Comparison of ENCODE assay signal across 31 cellular contexts in the genomic region with DNA sequence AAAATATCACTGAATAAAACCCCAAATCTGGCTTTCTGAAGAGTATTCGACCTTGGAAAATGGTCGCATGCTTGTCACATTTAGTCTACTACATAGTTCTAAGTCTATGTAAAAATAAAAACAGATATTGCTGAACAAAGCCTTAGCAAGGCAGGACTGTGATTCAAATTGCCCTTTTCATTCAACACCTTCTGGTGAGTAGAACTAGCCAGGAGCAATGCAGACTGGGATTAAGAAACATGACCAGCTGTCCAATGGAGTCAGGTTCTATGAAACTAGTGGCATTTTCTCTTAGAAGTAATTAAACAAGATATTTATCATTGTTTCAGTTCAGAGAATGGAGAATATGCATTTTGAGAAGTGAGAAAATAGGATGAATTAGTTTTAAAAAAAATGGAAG.
"Had no signal": no experiment of that assay in that cellular context is flagged by ENCODE, and none has a peak within 500 bp of the region (broad histone marks: within the 10 kb centered on the region; RNA-seq: fewer than 3 reads in every experiment).

No MANE protein-coding gene starts in this region.

- H3K9me3 Mint-ChIP-seq: memory B cell, nephron, neural progenitor cell, type B pancreatic cell had no signal

- H3K4me1 Mint-ChIP-seq: memory B cell; naive thymus-derived CD4-positive, alpha-beta T cell; stimulated activated effector memory CD8-positive, alpha-beta T cell treated with anti-CD3 and anti-CD28 coated beads, Interleukin-12 subunit alpha, Interleukin-12 subunit beta, amount 100 ng/mL, for 72 hours had no signal

- DNase-seq: colonic mucosa; effector CD8-positive, alpha-beta T cell; endodermal cell; foreskin fibroblast; gastrocnemius medialis; heart left ventricle; kidney; midbrain; naive thymus-derived CD4-positive, alpha-beta T cell; right lobe of liver; stimulated activated CD4-positive, alpha-beta T cell treated with anti-CD3 and anti-CD28 coated beads, Interleukin-12 subunit alpha, Interleukin-12 subunit beta, amount 100 ng/mL, for 4 hours; stimulated activated CD4-positive, alpha-beta T cell treated with anti-CD3 and anti-CD28 coated beads, Interleukin-1b, Interleukin-23, amount 100 ng/mL, for 48 hours; stimulated activated CD4-positive, alpha-beta T cell treated with anti-CD3 and anti-CD28 coated beads, Interleukin-4, amount 100 ng/mL, for 1 hour; stimulated activated naive CD8-positive, alpha-beta T cell treated with anti-CD3 and anti-CD28 coated beads, Interleukin-15, Interleukin-2, amounts not matched to agents 100 U/mL and 50 U/mL, for 24 hours; substantia nigra; testis; tibial artery had no signal

- H3K27me3 ChIP-seq: colonic mucosa, gastrocnemius medialis, heart left ventricle, hepatocyte, neural progenitor cell, right lobe of liver, testis, tibial artery had no signal

- H3K36me3 Mint-ChIP-seq: memory B cell; naive thymus-derived CD4-positive, alpha-beta T cell; neural progenitor cell; stimulated activated effector memory CD8-positive, alpha-beta T cell treated with anti-CD3 and anti-CD28 coated beads, Interleukin-12 subunit alpha, Interleukin-12 subunit beta, amount 100 ng/mL, for 72 hours; type B pancreatic cell had no signal

- H3K4me3 ChIP-seq: colonic mucosa, gastrocnemius medialis, heart left ventricle, hepatocyte, lung, neural progenitor cell, right lobe of liver, smooth muscle cell, testis, tibial artery had no signal

- H3K9me3 ChIP-seq: colonic mucosa, gastrocnemius medialis, heart left ventricle, right lobe of liver, testis, tibial artery had no signal

- H3K27ac ChIP-seq: colonic mucosa, epithelial cell of prostate, gastrocnemius medialis, heart left ventricle, hepatocyte, neural progenitor cell, parathyroid adenoma, right lobe of liver, testis, tibial artery had no signal

- ATAC-seq: esophagus mucosa; gastrocnemius medialis; heart left ventricle; left lobe of liver; naive thymus-derived CD4-positive, alpha-beta T cell; right lobe of liver; stimulated activated effector memory CD8-positive, alpha-beta T cell treated with anti-CD3 and anti-CD28 coated beads, Interleukin-12 subunit alpha, Interleukin-12 subunit beta, amount 100 ng/mL, for 72 hours; stimulated activated naive CD8-positive, alpha-beta T cell treated with anti-CD3 and anti-CD28 coated beads, Interleukin-15, Interleukin-2, amounts not matched to agents 100 U/mL and 50 U/mL, for 24 hours had no signal

- H3K27ac Mint-ChIP-seq: dendritic cell treated with granulocyte-macrophage colony-stimulating factor and Interleukin-4, amounts not matched to agents 40 ng/mL and 50 ng/mL, for 4 days; endodermal cell; memory B cell; naive thymus-derived CD4-positive, alpha-beta T cell; nephron; neural progenitor cell; progenitor cell of endocrine pancreas; stimulated activated effector memory CD8-positive, alpha-beta T cell treated with anti-CD3 and anti-CD28 coated beads, Interleukin-12 subunit alpha, Interleukin-12 subunit beta, amount 100 ng/mL, for 72 hours; type B pancreatic cell had no signal

- H3K36me3 ChIP-seq: colonic mucosa, gastrocnemius medialis, heart left ventricle, neural progenitor cell, right lobe of liver, tibial artery had no signal

- H3K4me3 Mint-ChIP-seq: dendritic cell treated with granulocyte-macrophage colony-stimulating factor and Interleukin-4, amounts not matched to agents 40 ng/mL and 50 ng/mL, for 4 days; endodermal cell; memory B cell; naive thymus-derived CD4-positive, alpha-beta T cell; nephron; neural progenitor cell; stimulated activated effector memory CD8-positive, alpha-beta T cell treated with anti-CD3 and anti-CD28 coated beads, Interleukin-12 subunit alpha, Interleukin-12 subunit beta, amount 100 ng/mL, for 72 hours; type B pancreatic cell had no signal

- H3K4me1 ChIP-seq: colonic mucosa, gastrocnemius medialis, heart left ventricle, neural progenitor cell, parathyroid adenoma, right lobe of liver, testis, tibial artery had no signal

- H3K27me3 Mint-ChIP-seq: dendritic cell treated with granulocyte-macrophage colony-stimulating factor and Interleukin-4, amounts not matched to agents 40 ng/mL and 50 ng/mL, for 4 days; memory B cell; naive thymus-derived CD4-positive, alpha-beta T cell; progenitor cell of endocrine pancreas had no signal
